Comparison of ENCODE assay signal across 8 cellular contexts in genomic region chr2:61179701-61180639, GRCh38. TPM values are rescaled to one million over a fixed set of nuclear protein-coding genes. Genes with fewer than 3 reads are reported as not detected.
DNase-seq lines count a peak whose midpoint lies in the region; ATAC-seq and TF ChIP-seq lines count a peak whose summit lies in the region.

No MANE protein-coding gene starts in this region.

- peak overlapping the region; percentile 7 for H3K27ac ChIP-seq in CD4-positive, alpha-beta memory T cell (ENCODE audit: low read depth, low read length)
- H3K27ac ChIP-seq in SK-N-SH (ENCODE audit: low read depth in 2 of 2, low read length in 1 of 2): peak overlapping the region; percentile 53 to 83
- H3K27ac ChIP-seq in esophagus muscularis mucosa (replicated peaks in 1 of 4): peak overlapping the region; percentile 98 to 99 (median 99)

- no peaks in the 10 kb centered on the region for H3K9me3 ChIP-seq in CD4-positive, alpha-beta memory T cell (ENCODE audit: control insufficient read depth in 1 of 2, low read length in 2 of 2)
- H3K9me3 ChIP-seq in SK-N-SH: no peaks in the 10 kb centered on the region
- H3K9me3 ChIP-seq in esophagus muscularis mucosa: no peaks in the 10 kb centered on the region

- no peaks in the 10 kb centered on the region for H3K27me3 ChIP-seq in CD4-positive, alpha-beta memory T cell (ENCODE audit: insufficient read depth, low read length)
- H3K27me3 ChIP-seq in SK-N-SH (ENCODE audit: insufficient read depth): no peaks in the 10 kb centered on the region
- no peaks in the 10 kb centered on the region for H3K27me3 ChIP-seq in esophagus muscularis mucosa

- ATAC-seq in GM18861 (IDR thresholded peaks at IDR 0.05; ENCODE audit: unreplicated experiment): no peak
- no peak for ATAC-seq in GM19351 (IDR thresholded peaks at IDR 0.05; ENCODE audit: unreplicated experiment)
- no peak for ATAC-seq in GM18858 (IDR thresholded peaks at IDR 0.05; ENCODE audit: unreplicated experiment)

- H4K20me1 ChIP-seq in SK-N-SH (ENCODE audit: insufficient read depth): no peaks in the 10 kb centered on the region

- TF ChIP-seq RAD21 in SK-N-SH (IDR thresholded peaks at IDR 0.05; ENCODE audit: low read length): no peak

- TF ChIP-seq CTCF in SK-N-SH (IDR thresholded peaks at IDR 0.05) (no peak), esophagus muscularis mucosa (IDR thresholded peaks at IDR 0.05) (no peak), nephron progenitor cell (IDR thresholded peaks at IDR 0.05) (no peak)

- peaks cover 45 to 68% of the 10 kb centered on the region in 2 donors for H3K36me3 Mint-ChIP-seq in CD4-positive, alpha-beta memory T cell
- peaks cover 54% of the 10 kb centered on the region for H3K36me3 Mint-ChIP-seq in nephron progenitor cell (ENCODE audit: low read depth)

- peaks cover 9% of the 10 kb centered on the region for H3F3A ChIP-seq in SK-N-SH (replicated peaks; ENCODE audit: insufficient read depth)

- H3K36me3 ChIP-seq in CD4-positive, alpha-beta memory T cell (ENCODE audit: insufficient read depth, low read length): peaks cover 39% of the 10 kb centered on the region
- peaks cover 37 to 38% of the 10 kb centered on the region in 2 experiments for H3K36me3 ChIP-seq in SK-N-SH (replicated peaks in 1 of 2; ENCODE audit: control insufficient read depth in 1 of 2, insufficient read depth in 2 of 2, low read length in 1 of 2)
- H3K36me3 ChIP-seq in esophagus muscularis mucosa: peaks cover 23 to 57% (median 43%) of the 10 kb centered on the region in 4 donors

- WGBS in SK-N-SH (ENCODE audit: low lambda C conversion rate): 43% methylated on average over 10 of the region's 14 CpGs
- WGBS in esophagus muscularis mucosa: 50% methylated on average over 13 of the region's 14 CpGs

- H3K4me1 Mint-ChIP-seq in CD4-positive, alpha-beta memory T cell: peaks cover 51 to 79% (median 60%) of the 10 kb centered on the region in 4 donors
- H3K4me1 Mint-ChIP-seq in nephron progenitor cell: peaks cover 59% of the 10 kb centered on the region

- intact Hi-C loops in CD4-positive, alpha-beta memory T cell (cut with micrococcal nuclease): loop anchor here (5.0 to 10.0 kb wide), 2 partner anchors 295 to 423 kb away; partner anchors contain the start of genes PAPOLG and REL
- intact Hi-C loops in esophagus muscularis mucosa (cut with DNase I): loop anchor here (10.0 kb wide), 1 partner anchor 115 kb away; the partner anchor contains the start of gene SANBR

- no peak overlapping the region for H2AFZ ChIP-seq in SK-N-SH (ENCODE audit: low read depth)

- CTCF ChIA-PET in CD4-positive, alpha-beta memory T cell (lab: Charles Lee; ENCODE audit: partially characterized antibody): no interaction called here
- CTCF ChIA-PET in SK-N-SH (lab: Yijun Ruan, JAX) (interaction anchor here (1.9 kb wide), 1 partner anchor 45 kb away, joined by 6 read pairs; no protein-coding TSS in a partner anchor), HEK293T (lab: Yijun Ruan, JAX) (no interaction called here)

- POLR2A ChIA-PET in CD4-positive, alpha-beta memory T cell (lab: Charles Lee; ENCODE audit: partially characterized antibody): interaction anchor here (4.0 kb wide), 1 partner anchor 163 kb away, joined by 32 read pairs; the partner anchor contains the start of genes PEX13 and PUS10
- POLR2A ChIA-PET in SK-N-SH (lab: Yijun Ruan, JAX) (interaction anchor here (0.6 kb wide), 1 partner anchor 122 kb away, joined by 3 read pairs; no protein-coding TSS in a partner anchor), HEK293T (lab: Yijun Ruan, JAX) (interaction anchor here (2.1 kb wide), 1 partner anchor 9 kb away, joined by 7 read pairs; no protein-coding TSS in a partner anchor)

- no peaks in the 10 kb centered on the region for H3K9me2 ChIP-seq in SK-N-SH

- DNase-seq in CD4-positive, alpha-beta memory T cell: no peak
- DNase-seq in SK-N-SH: peak; percentile 42
- peak; percentile 68 for DNase-seq in esophagus muscularis mucosa (ENCODE audit: extremely low spot score)
- DNase-seq in nephron progenitor cell: no peak
- DNase-seq in HEK293T (ENCODE audit: extremely low spot score): no peak

- peak overlapping the region; percentile 95 for H3K4me2 ChIP-seq in SK-N-SH

- H3K4me3 Mint-ChIP-seq in CD4-positive, alpha-beta memory T cell: peak overlapping the region; percentile 55 to 96 (median 91)
- peak overlapping the region; percentile 87 for H3K4me3 Mint-ChIP-seq in nephron progenitor cell

- no peaks in the 10 kb centered on the region for H3K9me3 Mint-ChIP-seq in CD4-positive, alpha-beta memory T cell
- H3K9me3 Mint-ChIP-seq in nephron progenitor cell: no peaks in the 10 kb centered on the region

- peak overlapping the region; percentile 88 to 98 (median 95) for H3K27ac Mint-ChIP-seq in CD4-positive, alpha-beta memory T cell
- H3K27ac Mint-ChIP-seq in nephron progenitor cell: peak overlapping the region; percentile 64

- H3K4me3 ChIP-seq in CD4-positive, alpha-beta memory T cell (ENCODE audit: low read length in 2 of 2): no peak overlapping the region
- H3K4me3 ChIP-seq in SK-N-SH (ENCODE audit: low read depth in 2 of 2, low read length in 1 of 2) (peak overlapping the region; percentile 0 to 40; a peak in 3 of 4 replicates), esophagus muscularis mucosa (peak overlapping the region; percentile 7 to 85 (median 24))

- no peak for TF ChIP-seq POLR2A in esophagus muscularis mucosa (IDR thresholded peaks at IDR 0.05; ENCODE audit: low read depth)

- TF ChIP-seq EP300 in SK-N-SH (IDR thresholded peaks at IDR 0.05; ENCODE audit: borderline replicate concordance in 1 of 2, low read depth in 1 of 2, low read length in 1 of 2) (no peak), esophagus muscularis mucosa (IDR thresholded peaks at IDR 0.05) (no peak)

- H3K9ac ChIP-seq in SK-N-SH: peak overlapping the region; percentile 6; the same call in 1 of the 2 replicates

- peaks cover 62% of the 10 kb centered on the region for H3K4me1 ChIP-seq in CD4-positive, alpha-beta memory T cell (ENCODE audit: insufficient read depth, low read length)
- peaks cover 41 to 47% of the 10 kb centered on the region in 2 experiments for H3K4me1 ChIP-seq in SK-N-SH (ENCODE audit: control insufficient read depth in 1 of 2, insufficient read depth in 2 of 2, low read depth in 1 of 2, low read length in 1 of 2)
- peaks cover 44 to 64% (median 56%) of the 10 kb centered on the region in 4 donors for H3K4me1 ChIP-seq in esophagus muscularis mucosa

- H3K27me3 Mint-ChIP-seq in CD4-positive, alpha-beta memory T cell: no peaks in the 10 kb centered on the region
- peaks cover 16% of the 10 kb centered on the region for H3K27me3 Mint-ChIP-seq in nephron progenitor cell (ENCODE audit: low read depth, poor library complexity)

- H3K79me2 ChIP-seq in SK-N-SH (ENCODE audit: insufficient read depth): peaks cover 54% of the 10 kb centered on the region; the same call in 1 of the 2 replicates

TF ChIP-seq in SK-N-SH, 30 proteins besides CTCF, POLR2A, EP300 and RAD21 (continues in another document):
- TF ChIP-seq MEF2A (IDR thresholded peaks at IDR 0.05; ENCODE audit: borderline replicate concordance, low read depth) (no peak), EZH2phosphoT487 (IDR thresholded peaks at IDR 0.05; ENCODE audit: borderline replicate concordance, low read depth) (no peak), NRF1 (IDR thresholded peaks at IDR 0.05; ENCODE audit: low read depth, low read length) (no peak), CHD2 (IDR thresholded peaks at IDR 0.05; ENCODE audit: low read length, partially characterized antibody) (peak; percentile 29), FOXJ3 (CRISPR knock-in tag; IDR thresholded peaks at IDR 0.05) (no peak), USF2 (IDR thresholded peaks at IDR 0.05; ENCODE audit: borderline replicate concordance, low read depth, low read length) (no peak)

TF ChIP-seq in HEK293T, 16 proteins besides CTCF, POLR2A, EP300 and RAD21:
- no peak for TF ChIP-seq ZNF384 (IDR thresholded peaks at IDR 0.05)
- no peak for TF ChIP-seq CTBP1 (IDR thresholded peaks at IDR 0.05; ENCODE audit: borderline replicate concordance)
- TF ChIP-seq FOXM1 (IDR thresholded peaks at IDR 0.05; ENCODE audit: borderline replicate concordance): no peak

RNA-seq across cellular contexts. Expression of gene C2orf74, which starts 18.0 kb away (rescaled TPM):
- total RNA-seq in CD4-positive, alpha-beta memory T cell: 10 to 100 TPM; 18.3 to 19.3 TPM
- 10 to 100 TPM; 36.7 to 38.1 TPM for polyA plus RNA-seq in CD4-positive, alpha-beta memory T cell
- polyA plus RNA-seq in SK-N-SH (2012; rRNA removed): 24.1 and 26.3 TPM in 2 replicates
- polyA plus RNA-seq in SK-N-SH (2012; cell fraction: cytosol; rRNA removed): 33.9 and 51.3 TPM in 2 replicates
- polyA plus RNA-seq in SK-N-SH (2012; cell fraction: nucleus; rRNA removed): 6.5 and 9.2 TPM in 2 replicates
- total RNA-seq in esophagus muscularis mucosa: 10 to 100 TPM; 18.7 to 43.2 (median 33.2) TPM

Comparison
In these comparisons a context has a peak if more than half of its experiments do, and no peak if none do; other contexts are left out.
1. DNase-seq: peak in SK-N-SH (single experiment) and esophagus muscularis mucosa (single experiment); none in CD4-positive, alpha-beta memory T cell (0 of 5), nephron progenitor cell (single experiment) and HEK293T (single experiment).
2. H3K27ac ChIP-seq: peak in every context shown above with its lines; median percentile 99 in esophagus muscularis mucosa; 68 in SK-N-SH; 7 in CD4-positive, alpha-beta memory T cell.
3. H3K4me3 ChIP-seq: peak in SK-N-SH (2 of 2) and esophagus muscularis mucosa (4 of 4); none in CD4-positive, alpha-beta memory T cell (0 of 2).